21 cellular contexts compared by ENCODE assay signal in genomic region chr3:26438981-26439884, GRCh38.
"Had no signal": no experiment of that assay in that cellular context is flagged by ENCODE, and none has a peak within 500 bp of the region (broad histone marks: within the 10 kb centered on the region; RNA-seq: fewer than 3 reads in every experiment).

No MANE protein-coding gene starts in this region.

- H3K36me3 ChIP-seq: heart left ventricle, ovary, tibial nerve, vagina had no signal

- H3K9me3 ChIP-seq: ovary, vagina had no signal

- H3K27ac Mint-ChIP-seq: activated B cell treated with CpG ODN at 0.5 μM for 24 hours; activated CD4-positive, alpha-beta T cell treated with anti-CD3 and anti-CD28 coated beads, Interleukin-2, amount 10 ng/mL, durations not matched to agents 24 days and 14 days; activated CD8-positive, alpha-beta T cell treated with anti-CD3 and anti-CD28 coated beads, Interleukin-2, amount 10 ng/mL, durations not matched to agents 7 days and 5 days; activated naive CD4-positive, alpha-beta T cell treated with anti-CD3 and anti-CD28 coated beads, Interleukin-2, amount 50 U/mL, for 72 hours; activated T-cell treated with anti-CD3 and anti-CD28 coated beads, Interleukin-2, amount 50 U/mL, for 72 hours; naive thymus-derived CD4-positive, alpha-beta T cell had no signal

- DNase-seq: activated B cell treated with CpG ODN at 0.5 μM for 24 hours; activated CD4-positive, alpha-beta T cell treated with anti-CD3 and anti-CD28 coated beads, Interleukin-2, amount 10 ng/mL, durations not matched to agents 24 days and 14 days; activated CD8-positive, alpha-beta memory T cell treated with anti-CD3 and anti-CD28 coated beads, Interleukin-2, amount 50 U/mL, for 4 hours; activated CD8-positive, alpha-beta T cell treated with anti-CD3 and anti-CD28 coated beads, Interleukin-2, amount 10 ng/mL, durations not matched to agents 7 days and 5 days; activated gamma-delta T cell; activated T-cell treated with anti-CD3 and anti-CD28 coated beads, Interleukin-2, amount 50 U/mL, for 72 hours; effector CD8-positive, alpha-beta T cell; heart left ventricle; mucosa of descending colon; naive thymus-derived CD4-positive, alpha-beta T cell; ovary; stimulated activated CD4-positive, alpha-beta T cell treated with anti-CD3 and anti-CD28 coated beads, Interleukin-4, amount 100 ng/mL, for 1 hour; stimulated activated naive CD4-positive, alpha-beta T cell; T-helper 2 cell had no signal

- H3K4me1 Mint-ChIP-seq: activated B cell treated with CpG ODN at 0.5 μM for 24 hours; activated CD4-positive, alpha-beta T cell treated with anti-CD3 and anti-CD28 coated beads, Interleukin-2, amount 10 ng/mL, durations not matched to agents 24 days and 14 days; central memory CD8-positive, alpha-beta T cell; naive thymus-derived CD4-positive, alpha-beta T cell had no signal

- ATAC-seq: activated CD8-positive, alpha-beta T cell treated with anti-CD3 and anti-CD28 coated beads, Interleukin-2, amount 10 ng/mL, durations not matched to agents 7 days and 5 days; activated naive CD4-positive, alpha-beta T cell treated with anti-CD3 and anti-CD28 coated beads, Interleukin-2, amount 50 U/mL, for 72 hours; activated T-cell treated with anti-CD3 and anti-CD28 coated beads, Interleukin-2, amount 50 U/mL, for 72 hours; heart left ventricle; mucosa of descending colon; naive thymus-derived CD4-positive, alpha-beta T cell had no signal

- H3K27me3 ChIP-seq: heart left ventricle, ovary, tibial nerve, vagina had no signal

- H3K36me3 Mint-ChIP-seq: activated naive CD4-positive, alpha-beta T cell treated with anti-CD3 and anti-CD28 coated beads, Interleukin-2, amount 50 U/mL, for 72 hours; naive thymus-derived CD4-positive, alpha-beta T cell had no signal

- H3K4me3 ChIP-seq: heart left ventricle, mucosa of descending colon, ovary, tibial nerve, vagina had no signal

- FAIRE-seq: endothelial cell of umbilical vein, frontal cortex, TTC549 had no signal

- H3K4me1 ChIP-seq: heart left ventricle, tibial nerve, vagina had no signal

- H3K4me3 Mint-ChIP-seq: activated B cell treated with CpG ODN at 0.5 μM for 24 hours; activated CD4-positive, alpha-beta T cell treated with anti-CD3 and anti-CD28 coated beads, Interleukin-2, amount 10 ng/mL, durations not matched to agents 24 days and 14 days; activated CD8-positive, alpha-beta T cell treated with anti-CD3 and anti-CD28 coated beads, Interleukin-2, amount 10 ng/mL, durations not matched to agents 7 days and 5 days; activated T-cell treated with anti-CD3 and anti-CD28 coated beads, Interleukin-2, amount 50 U/mL, for 72 hours; central memory CD8-positive, alpha-beta T cell; naive thymus-derived CD4-positive, alpha-beta T cell had no signal

- H3K27ac ChIP-seq: heart left ventricle, ovary, tibial nerve, vagina had no signal

- H3K27me3 Mint-ChIP-seq: activated B cell treated with CpG ODN at 0.5 μM for 24 hours; activated CD4-positive, alpha-beta T cell treated with anti-CD3 and anti-CD28 coated beads, Interleukin-2, amount 10 ng/mL, durations not matched to agents 24 days and 14 days; central memory CD8-positive, alpha-beta T cell; naive thymus-derived CD4-positive, alpha-beta T cell had no signal
